23 cellular contexts compared by ENCODE assay signal in genomic region chrX:130981836-130982235, GRCh38.
"Had no signal": no experiment of that assay in that cellular context is flagged by ENCODE, and none has a peak within 500 bp of the region (broad histone marks: within the 10 kb centered on the region; RNA-seq: fewer than 3 reads in every experiment).

No MANE protein-coding gene starts in this region.

- H3K27ac ChIP-seq: heart right ventricle, hepatocyte, left ventricle myocardium inferior, neutrophil, ovary, skin epidermis, suprapubic skin, thoracic aorta, tibial artery, upper lobe of left lung, vagina had no signal

- H3K4me2 ChIP-seq: hepatocyte had no signal

- H2AFZ ChIP-seq: hepatocyte had no signal

- DNase-seq: heart right ventricle; islet precursor cell; left ventricle myocardium inferior; naive thymus-derived CD8-positive, alpha-beta T cell; occipital lobe; ovary; retina; right cardiac atrium; stimulated activated CD4-positive, alpha-beta T cell treated with anti-CD3 and anti-CD28 coated beads, Interleukin-12 subunit alpha, Interleukin-12 subunit beta, amount 100 ng/mL, for 4 hours; stimulated activated CD4-positive, alpha-beta T cell treated with anti-CD3 and anti-CD28 coated beads, Interleukin-15, amount 100 ng/mL, for 24 hours; stimulated activated CD4-positive, alpha-beta T cell treated with anti-CD3 and anti-CD28 coated beads, Interleukin-2, amount 100 ng/mL, for 24 hours; stimulated activated CD4-positive, alpha-beta T cell treated with anti-CD3 and anti-CD28 coated beads, Interleukin-4, amount 100 ng/mL, for 1 hour; stimulated activated naive B cell treated with anti-CD40 and anti-IgM and Interleukin-4, amounts not matched to agents 10 μg/mL and 1 μg/mL and 100 μg/mL, for 72 hours; tibial artery; upper lobe of left lung had no signal

- H3K4me3 ChIP-seq: heart right ventricle, hepatocyte, left ventricle myocardium inferior, lung, ovary, skin epidermis, suprapubic skin, thoracic aorta, tibial artery, upper lobe of left lung, vagina had no signal

- H3K36me3 ChIP-seq: heart right ventricle, left ventricle myocardium inferior, neutrophil, ovary, suprapubic skin, thoracic aorta, tibial artery, upper lobe of left lung, vagina had no signal

- H3K4me1 ChIP-seq: heart right ventricle, left ventricle myocardium inferior, suprapubic skin, tibial artery, upper lobe of left lung, vagina had no signal

- ATAC-seq: heart right ventricle; naive thymus-derived CD8-positive, alpha-beta T cell; right cardiac atrium; sciatic nerve; stimulated activated naive B cell treated with anti-CD40 and anti-IgM and Interleukin-4, amounts not matched to agents 10 μg/mL and 1 μg/mL and 100 μg/mL, for 72 hours had no signal

- H3K27me3 ChIP-seq: hepatocyte, neutrophil, ovary, suprapubic skin, tibial artery, upper lobe of left lung, vagina had no signal

- H3K9me3 ChIP-seq: heart right ventricle, left ventricle myocardium inferior, neutrophil, ovary, suprapubic skin, thoracic aorta, tibial artery, upper lobe of left lung, vagina had no signal
